In genomic region chr11:105078283-105078682, GRCh38 we compare ENCODE assay signal across 21 cellular contexts. TPM values are rescaled to one million over a fixed set of nuclear protein-coding genes. Genes with fewer than 3 reads are reported as not detected.
"Had no signal": no experiment of that assay in that cellular context is flagged by ENCODE, and none has a peak within 500 bp of the region (broad histone marks: within the 10 kb centered on the region; RNA-seq: fewer than 3 reads in every experiment).

No MANE protein-coding gene starts in this region.

- H3K27me3 ChIP-seq: MG63, SJCRH30 had no signal

- H3K36me3 ChIP-seq: MG63, SJCRH30 had no signal

- H3K4me1 ChIP-seq: SJCRH30 had no signal

- ATAC-seq: SK-N-SH treated with all-trans-retinoic acid at 6 μM for 48 hours had no signal

- H3K4me3 ChIP-seq: MG63, SJCRH30 had no signal

- H3K27ac ChIP-seq: RWPE1, SJCRH30 had no signal

- FAIRE-seq: RCC 7860 had no signal

- H3K9me3 ChIP-seq: MG63, SJCRH30 had no signal

- DNase-seq: KBM-7, MG63, NCI-H1092 treated with DMSO at 0.1 percent for 48 hours, NCI-H1436, NCI-H187, NCI-H2029, NCI-H2081 treated with DMSO at 0.1 percent for 48 hours, NCI-H2171, NCI-H226, NCI-H446, NCI-H510A, NCI-H524 treated with DMSO at 0.1 percent for 48 hours, NCI-H69, NCI-H774, SHP77, SJCRH30 had no signal

RNA-seq across cellular contexts. Expression of gene CARD16, which starts 33.1 kb away (rescaled TPM):
- total RNA-seq: HT-29, LHCN-M2 had no signal

RNA-seq across cellular contexts. Expression of gene CASP1, which starts 43.3 kb away (rescaled TPM):
- total RNA-seq: HT-29 had no signal

RNA-seq across cellular contexts. Expression of gene CASP5, which starts 55.3 kb away (rescaled TPM):
- total RNA-seq: HT-29, LHCN-M2, SJCRH30 had no signal
